21 cellular contexts compared by ENCODE assay signal in genomic region chr3:59754456-59754855, GRCh38.
DNase-seq lines count a peak whose midpoint lies in the region; ATAC-seq, FAIRE-seq and TF ChIP-seq lines count a peak whose summit lies in the region.
"Had no signal": no experiment of that assay in that cellular context is flagged by ENCODE, and none has a peak within 500 bp of the region (broad histone marks: within the 10 kb centered on the region; RNA-seq: fewer than 3 reads in every experiment).

No MANE protein-coding gene starts in this region.

- no peak for DNase-seq in T-helper 2 cell treated with Interferon-gamma antibody and Interleukin-4, amounts not matched to agents 5 μg/mL and 100 μg/mL, for 36 hours (ENCODE audit: low spot score)
- no peak for DNase-seq in T-helper 2 cell
- no peak for DNase-seq in smooth muscle cell (lab: John Stamatoyannopoulos, UW; ENCODE audit: unreplicated experiment)
- no peak for DNase-seq in stimulated activated effector memory CD8-positive, alpha-beta T cell treated with anti-CD3 and anti-CD28 coated beads, Interleukin-12 subunit alpha, Interleukin-12 subunit beta, amount 100 ng/mL, for 72 hours (ENCODE audit: low spot score in 2 of 2)
- no peak for DNase-seq in upper lobe of right lung
- DNase-seq: Caco-2, DMS53, KG1, NCI-H1092, NCI-H146, NCI-H2081, NCI-H510A, NCI-H82, PC-9, SJCRH30 had no signal

- H3K9ac ChIP-seq in Loucy (ENCODE audit: low read depth, low read length, poor library complexity, severe bottlenecking): peak overlapping the region; percentile 61
- no peak overlapping the region for H3K9ac ChIP-seq in smooth muscle cell (ENCODE audit: low read depth)

- H3K27me3 Mint-ChIP-seq in T-helper 2 cell treated with Interferon-gamma antibody and Interleukin-4, amounts not matched to agents 5 μg/mL and 100 μg/mL, for 36 hours (ENCODE audit: low read depth): no peaks in the 10 kb centered on the region

- H3K27me3 ChIP-seq in Loucy (ENCODE audit: insufficient read depth, low read length, poor library complexity, severe bottlenecking) (no peaks in the 10 kb centered on the region), smooth muscle cell (ENCODE audit: low read depth) (no peaks in the 10 kb centered on the region), upper lobe of right lung (no peaks in the 10 kb centered on the region)
- H3K27me3 ChIP-seq: SJCRH30 had no signal

- H3K27ac ChIP-seq in smooth muscle cell (ENCODE audit: low read depth): peak overlapping the region; percentile 12
- H3K27ac ChIP-seq in upper lobe of right lung: no peak overlapping the region
- H3K27ac ChIP-seq: PC-9, SJCRH30 had no signal

- H3K4me3 Mint-ChIP-seq in T-helper 2 cell treated with Interferon-gamma antibody and Interleukin-4, amounts not matched to agents 5 μg/mL and 100 μg/mL, for 36 hours: peak overlapping the region; percentile 37
- H3K4me3 Mint-ChIP-seq in stimulated activated effector memory CD8-positive, alpha-beta T cell treated with anti-CD3 and anti-CD28 coated beads, Interleukin-12 subunit alpha, Interleukin-12 subunit beta, amount 100 ng/mL, for 72 hours: no peak overlapping the region
- H3K4me3 Mint-ChIP-seq: CD14-positive monocyte had no signal

- FAIRE-seq in G401.6 (lab: Jason Lieb, UNC): peak; percentile 90
- FAIRE-seq: GM12891, H1 had no signal

- H3K4me2 ChIP-seq in Loucy (ENCODE audit: low read depth, low read length, poor library complexity, severe bottlenecking): peak overlapping the region; percentile 67
- H3K4me2 ChIP-seq in smooth muscle cell: peak overlapping the region; percentile 9
- H3K4me2 ChIP-seq: PC-9 had no signal

- intact Hi-C loops in upper lobe of right lung (cut with DNase I): no loop called here

- H4K20me1 ChIP-seq in Loucy (ENCODE audit: insufficient read depth, low read length, poor library complexity, severe bottlenecking) (no peaks in the 10 kb centered on the region), smooth muscle cell (ENCODE audit: low read depth) (no peaks in the 10 kb centered on the region)

- peaks cover 14% of the 10 kb centered on the region for H3K9me3 Mint-ChIP-seq in T-helper 2 cell treated with Interferon-gamma antibody and Interleukin-4, amounts not matched to agents 5 μg/mL and 100 μg/mL, for 36 hours
- H3K9me3 Mint-ChIP-seq in stimulated activated effector memory CD8-positive, alpha-beta T cell treated with anti-CD3 and anti-CD28 coated beads, Interleukin-12 subunit alpha, Interleukin-12 subunit beta, amount 100 ng/mL, for 72 hours: no peaks in the 10 kb centered on the region

- H3K4me3 ChIP-seq in Loucy (ENCODE audit: low read length, poor library complexity, severe bottlenecking) (peak overlapping the region; percentile 19), smooth muscle cell (no peak overlapping the region), upper lobe of right lung (no peak overlapping the region)
- H3K4me3 ChIP-seq: PC-9, SJCRH30 had no signal

- ATAC-seq in GM19035 (IDR thresholded peaks at IDR 0.05; ENCODE audit: unreplicated experiment) (no peak), upper lobe of right lung (no peak)
- ATAC-seq in stimulated activated effector memory CD8-positive, alpha-beta T cell treated with anti-CD3 and anti-CD28 coated beads, Interleukin-12 subunit alpha, Interleukin-12 subunit beta, amount 100 ng/mL, for 72 hours: no peak

- H3K9me3 ChIP-seq in Loucy (ENCODE audit: insufficient read depth, low read depth, low read length): no peaks in the 10 kb centered on the region
- no peaks in the 10 kb centered on the region for H3K9me3 ChIP-seq in smooth muscle cell (replicated peaks; ENCODE audit: low read depth)
- no peaks in the 10 kb centered on the region for H3K9me3 ChIP-seq in upper lobe of right lung
- H3K9me3 ChIP-seq: Caco-2, SJCRH30 had no signal

- H3K4me1 Mint-ChIP-seq in T-helper 2 cell treated with Interferon-gamma antibody and Interleukin-4, amounts not matched to agents 5 μg/mL and 100 μg/mL, for 36 hours (ENCODE audit: low read depth): peaks cover 73% of the 10 kb centered on the region
- peaks cover 18% of the 10 kb centered on the region for H3K4me1 Mint-ChIP-seq in stimulated activated effector memory CD8-positive, alpha-beta T cell treated with anti-CD3 and anti-CD28 coated beads, Interleukin-12 subunit alpha, Interleukin-12 subunit beta, amount 100 ng/mL, for 72 hours

- no peaks in the 10 kb centered on the region for H3K9me2 ChIP-seq in Loucy (replicated peaks; ENCODE audit: low read depth, low read length)

- H3K79me2 ChIP-seq in Loucy (ENCODE audit: insufficient read depth, low read length) (no peaks in the 10 kb centered on the region), smooth muscle cell (ENCODE audit: low read depth) (no peaks in the 10 kb centered on the region)

- 28% methylated on average over 2 of the region's 2 CpGs for WGBS in smooth muscle cell (ENCODE audit: low lambda C conversion rate)

- H3K27ac Mint-ChIP-seq in T-helper 2 cell treated with Interferon-gamma antibody and Interleukin-4, amounts not matched to agents 5 μg/mL and 100 μg/mL, for 36 hours: peak overlapping the region; percentile 19
- no peak overlapping the region for H3K27ac Mint-ChIP-seq in stimulated activated effector memory CD8-positive, alpha-beta T cell treated with anti-CD3 and anti-CD28 coated beads, Interleukin-12 subunit alpha, Interleukin-12 subunit beta, amount 100 ng/mL, for 72 hours
- H3K27ac Mint-ChIP-seq: CD14-positive monocyte had no signal

- H3K36me3 ChIP-seq in Loucy (ENCODE audit: insufficient read depth, low read length) (no peaks in the 10 kb centered on the region), smooth muscle cell (ENCODE audit: low read depth) (no peaks in the 10 kb centered on the region), upper lobe of right lung (no peaks in the 10 kb centered on the region)
- H3K36me3 ChIP-seq: SJCRH30 had no signal

- H2AFZ ChIP-seq in Loucy (ENCODE audit: low read length) (peak overlapping the region; percentile 84), smooth muscle cell (ENCODE audit: low read depth) (peak overlapping the region; percentile 6)
- H2AFZ ChIP-seq: PC-9 had no signal

- 0 out of 2 replicates have a peak, but pooled peaks cover 3% of the 10 kb centered on the region for H3F3A ChIP-seq in Loucy (ENCODE audit: low read depth)
- peaks cover 9% of the 10 kb centered on the region for H3F3A ChIP-seq in smooth muscle cell (ENCODE audit: low read depth)

- TF ChIP-seq CTCF in Loucy (conservative IDR thresholded peaks at IDR 0.05; ENCODE audit: low read length) (no peak), smooth muscle cell (IDR thresholded peaks at IDR 0.05; ENCODE audit: borderline replicate concordance, insufficient read depth, poor library complexity, severe bottlenecking) (no peak), upper lobe of right lung (IDR thresholded peaks at IDR 0.05) (no peak)

- H3K36me3 Mint-ChIP-seq in T-helper 2 cell treated with Interferon-gamma antibody and Interleukin-4, amounts not matched to agents 5 μg/mL and 100 μg/mL, for 36 hours (ENCODE audit: low read depth): peaks cover 40% of the 10 kb centered on the region
- H3K36me3 Mint-ChIP-seq in stimulated activated effector memory CD8-positive, alpha-beta T cell treated with anti-CD3 and anti-CD28 coated beads, Interleukin-12 subunit alpha, Interleukin-12 subunit beta, amount 100 ng/mL, for 72 hours: no peaks in the 10 kb centered on the region
- H3K36me3 Mint-ChIP-seq: CD14-positive monocyte had no signal

- H3K4me1 ChIP-seq in Loucy (ENCODE audit: insufficient read depth, low read length, poor library complexity, severe bottlenecking) (peaks cover 62% of the 10 kb centered on the region), smooth muscle cell (ENCODE audit: low read depth) (peaks cover 23% of the 10 kb centered on the region), upper lobe of right lung (no peaks in the 10 kb centered on the region)
- H3K4me1 ChIP-seq: SJCRH30 had no signal
